Comparison of ENCODE assay signal across 30 cellular contexts in genomic region chr2:139867601-139868226, GRCh38.
"Had no signal": no experiment of that assay in that cellular context is flagged by ENCODE, and none has a peak within 500 bp of the region (broad histone marks: within the 10 kb centered on the region; RNA-seq: fewer than 3 reads in every experiment).

No MANE protein-coding gene starts in this region.

- H3K4me2 ChIP-seq: hepatocyte had no signal

- H3K4me3 ChIP-seq: gastroesophageal sphincter, hepatocyte, ovary, prostate gland, skin epidermis, testis, transverse colon, uterus had no signal

- H3K9me3 ChIP-seq: ovary, prostate gland, testis, transverse colon, uterus had no signal

- H3K4me1 ChIP-seq: gastroesophageal sphincter, prostate gland, testis, transverse colon, uterus had no signal

- FAIRE-seq: colon, endometrium had no signal

- H3K79me2 ChIP-seq: hepatocyte had no signal

- DNase-seq: activated CD4-positive, alpha-beta T cell treated with anti-CD3 and anti-CD28 coated beads for 36 hours; activated naive CD4-positive, alpha-beta T cell; activated T-cell treated with anti-CD3 and anti-CD28 coated beads for 4 hours; activated T-cell treated with anti-CD3 and anti-CD28 coated beads, Interleukin-2, amount 50 U/mL, for 72 hours; anterior cingulate cortex; dermis blood vessel endothelial cell; effector CD4-positive, alpha-beta T cell; islet precursor cell; left ventricle myocardium superior; naive B cell; nephron progenitor cell; ovary; retina; stimulated activated CD4-positive, alpha-beta T cell treated with anti-CD3 and anti-CD28 coated beads, Interleukin-12 subunit alpha, Interleukin-12 subunit beta, amount 100 ng/mL, for 4 hours; stimulated activated CD4-positive, alpha-beta T cell treated with anti-CD3 and anti-CD28 coated beads, Interleukin-4, amount 100 ng/mL, for 1 hour; stimulated activated naive CD8-positive, alpha-beta T cell treated with anti-CD3 and anti-CD28 coated beads, Interleukin-15, Interleukin-2, amounts not matched to agents 100 U/mL and 50 U/mL, for 24 hours; T-helper 17 cell; T1000; testis; transverse colon; uterus; WERI-Rb-1 had no signal

- H3K36me3 ChIP-seq: gastroesophageal sphincter, ovary, prostate gland, transverse colon, uterus, WERI-Rb-1 had no signal

- ATAC-seq: activated CD4-positive, alpha-beta T cell treated with anti-CD3 and anti-CD28 coated beads for 36 hours; activated naive CD4-positive, alpha-beta T cell treated with anti-CD3 and anti-CD28 coated beads, Interleukin-2, amount 50 U/mL, for 72 hours; activated T-cell treated with anti-CD3 and anti-CD28 coated beads, Interleukin-2, amount 50 U/mL, for 72 hours; gastroesophageal sphincter; left ventricle myocardium superior; sciatic nerve; stimulated activated naive CD8-positive, alpha-beta T cell treated with anti-CD3 and anti-CD28 coated beads, Interleukin-15, Interleukin-2, amounts not matched to agents 100 U/mL and 50 U/mL, for 24 hours; T-helper 17 cell had no signal

- H3K27ac ChIP-seq: gastroesophageal sphincter, hepatocyte, ovary, prostate gland, skin epidermis, testis, transverse colon, uterus, WERI-Rb-1 had no signal

- H3K27me3 ChIP-seq: gastroesophageal sphincter, hepatocyte, ovary, testis, transverse colon, uterus had no signal

- H2AFZ ChIP-seq: hepatocyte had no signal
